Comparison of ENCODE assay signal across 14 cellular contexts in the genomic region with DNA sequence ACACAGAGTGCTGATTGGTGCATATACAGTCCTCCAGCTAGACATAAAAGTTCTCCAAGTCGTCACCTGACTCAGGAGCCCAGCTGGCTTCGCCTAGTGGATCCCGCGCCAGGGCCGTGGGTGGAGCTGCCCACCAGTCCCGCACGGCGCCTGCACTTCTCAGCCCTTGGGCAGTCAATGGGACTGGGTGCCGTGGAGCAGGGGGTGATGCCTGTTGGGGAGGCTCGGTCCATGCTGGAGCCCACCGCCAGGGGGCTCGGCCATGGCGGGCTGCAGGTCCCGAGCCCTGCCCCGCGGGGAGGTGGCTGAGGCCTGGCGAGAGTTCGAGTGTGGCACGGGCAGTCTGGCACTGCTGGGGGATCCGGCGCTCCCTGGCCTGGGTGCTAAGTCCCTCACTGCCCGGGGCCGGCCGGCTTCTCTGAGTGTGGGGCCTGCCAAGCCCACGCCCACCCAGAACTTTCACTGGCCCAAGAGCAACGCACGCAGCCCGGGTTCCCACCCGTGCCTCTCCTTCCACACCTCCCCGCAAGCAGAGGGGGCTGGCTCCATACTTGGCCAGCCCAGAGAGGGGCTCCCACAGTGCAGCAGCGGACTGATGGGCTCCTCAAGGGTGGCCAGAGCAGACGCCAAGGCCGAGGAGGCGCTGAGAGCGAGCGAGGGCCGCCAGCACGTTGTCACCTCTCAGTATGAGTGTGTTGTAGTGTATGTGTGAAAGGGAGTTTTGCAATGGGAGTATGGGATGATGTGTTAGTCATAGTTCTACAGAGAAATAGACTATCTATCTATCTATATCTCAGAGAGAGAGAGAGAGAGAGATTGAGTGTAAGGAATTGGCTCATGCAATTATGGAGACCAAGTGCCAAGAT.
"Had no signal": no experiment of that assay in that cellular context is flagged by ENCODE, and none has a peak within 500 bp of the region (broad histone marks: within the 10 kb centered on the region; RNA-seq: fewer than 3 reads in every experiment).

No MANE protein-coding gene starts in this region.

- H3K27ac ChIP-seq: ascending aorta, coronary artery, neural progenitor cell, sigmoid colon, testis, upper lobe of left lung had no signal

- ATAC-seq: activated CD4-positive, CD25-positive, alpha-beta regulatory T cell treated with anti-CD3 and anti-CD28 coated beads, Interleukin-2, amount 50 U/mL, for 24 hours; naive thymus-derived CD4-positive, alpha-beta T cell had no signal

- H3K36me3 ChIP-seq: ascending aorta, neural progenitor cell, sigmoid colon, upper lobe of left lung had no signal

- H3K27ac Mint-ChIP-seq: neural progenitor cell had no signal

- H3K27me3 Mint-ChIP-seq: central memory CD8-positive, alpha-beta T cell; naive thymus-derived CD4-positive, alpha-beta T cell had no signal

- H3K4me1 ChIP-seq: ascending aorta, testis, upper lobe of left lung had no signal

- DNase-seq: activated CD4-positive, alpha-beta T cell treated with anti-CD3 and anti-CD28 coated beads, Interleukin-2, amount 50 U/mL, for 48 hours; activated naive CD4-positive, alpha-beta T cell treated with Interleukin-2 at 50 U/mL for 16 hours; mesendoderm; naive thymus-derived CD4-positive, alpha-beta T cell; sigmoid colon; stimulated activated CD4-positive, alpha-beta T cell treated with anti-CD3 and anti-CD28 coated beads, Interleukin-12 subunit alpha, Interleukin-12 subunit beta, amount 100 ng/mL, for 4 hours; testis had no signal

- H3K4me2 ChIP-seq: neural progenitor cell had no signal

- H3K9me3 ChIP-seq: ascending aorta, testis had no signal

- H3K9ac ChIP-seq: neural progenitor cell had no signal

- H3K4me3 Mint-ChIP-seq: central memory CD8-positive, alpha-beta T cell; neural progenitor cell had no signal

- H3K27me3 ChIP-seq: ascending aorta, neural progenitor cell, sigmoid colon, testis, upper lobe of left lung had no signal

- H2AFZ ChIP-seq: neural progenitor cell had no signal

- FAIRE-seq: endometrium had no signal

- H3K4me3 ChIP-seq: ascending aorta, coronary artery, neural progenitor cell, sigmoid colon, testis, upper lobe of left lung had no signal

- H3K4me1 Mint-ChIP-seq: central memory CD8-positive, alpha-beta T cell had no signal
